In genomic region chr10:92638037-92638436, GRCh38 we compare ENCODE assay signal across 27 cellular contexts. TPM values are rescaled to one million over a fixed set of nuclear protein-coding genes. Genes with fewer than 3 reads are reported as not detected.
"Had no signal": no experiment of that assay in that cellular context is flagged by ENCODE, and none has a peak within 500 bp of the region (broad histone marks: within the 10 kb centered on the region; RNA-seq: fewer than 3 reads in every experiment).

No MANE protein-coding gene starts in this region.

- H3K9me3 ChIP-seq: ovary, psoas muscle, right lobe of liver, sigmoid colon, stomach, thoracic aorta, thyroid gland, tibial nerve, upper lobe of left lung, vagina had no signal

- H3K27me3 ChIP-seq: neural progenitor cell, ovary, right lobe of liver, sigmoid colon, stomach, thyroid gland, tibial nerve, upper lobe of left lung, vagina had no signal

- H3K79me2 ChIP-seq: parathyroid adenoma had no signal

- DNase-seq: natural killer cell; occipital lobe; ovary; posterior cingulate gyrus; psoas muscle; right cardiac atrium; right lobe of liver; sigmoid colon; small intestine; stimulated activated CD4-positive, alpha-beta T cell treated with anti-CD3 and anti-CD28 coated beads, Interleukin-15, amount 100 ng/mL, for 24 hours; stimulated activated CD4-positive, alpha-beta T cell treated with anti-CD3 and anti-CD28 coated beads, Interleukin-2, amount 100 ng/mL, for 24 hours; stimulated activated CD4-positive, alpha-beta T cell treated with anti-CD3 and anti-CD28 coated beads, Interleukin-2, amount 100 ng/mL, for 48 hours; stimulated activated CD4-positive, alpha-beta T cell treated with anti-CD3 and anti-CD28 coated beads, Interleukin-4, amount 100 ng/mL, for 24 hours; stimulated activated naive B cell treated with anti-CD40 and anti-IgM and Interleukin-4, amounts not matched to agents 10 μg/mL and 1 μg/mL and 100 μg/mL, for 72 hours; stimulated activated naive CD4-positive, alpha-beta T cell treated with Interleukin-2 at 50 U/mL for 16 hours; stomach; thyroid gland; trophoblast cell; upper lobe of left lung had no signal

- H3K4me1 ChIP-seq: neural progenitor cell, parathyroid adenoma, psoas muscle, right lobe of liver, sigmoid colon, stomach, thyroid gland, tibial nerve, upper lobe of left lung, vagina had no signal

- FAIRE-seq: small intestine, urothelium cell line had no signal

- H2AFZ ChIP-seq: neural progenitor cell, parathyroid adenoma had no signal

- H3K4me2 ChIP-seq: neural progenitor cell had no signal

- H3K9ac ChIP-seq: neural progenitor cell, parathyroid adenoma had no signal

- H3K4me3 ChIP-seq: neural progenitor cell, ovary, psoas muscle, right lobe of liver, sigmoid colon, stomach, thoracic aorta, thyroid gland, tibial nerve, upper lobe of left lung, vagina had no signal

- H3K36me3 ChIP-seq: ovary, right lobe of liver, sigmoid colon, thoracic aorta, thyroid gland, tibial nerve, upper lobe of left lung, vagina had no signal

- ATAC-seq: natural killer cell; psoas muscle; right cardiac atrium; right lobe of liver; stimulated activated effector memory CD8-positive, alpha-beta T cell treated with anti-CD3 and anti-CD28 coated beads, Interleukin-12 subunit alpha, Interleukin-12 subunit beta, amount 100 ng/mL, for 72 hours; stimulated activated naive B cell treated with anti-CD40 and anti-IgM and Interleukin-4, amounts not matched to agents 10 μg/mL and 1 μg/mL and 100 μg/mL, for 72 hours had no signal

- H3K27ac ChIP-seq: neural progenitor cell, ovary, parathyroid adenoma, psoas muscle, right lobe of liver, sigmoid colon, stomach, thoracic aorta, thyroid gland, tibial nerve, upper lobe of left lung, vagina had no signal

RNA-seq across cellular contexts. Expression of gene HHEX, which starts 51.7 kb away (rescaled TPM):
- polyA plus RNA-seq: neural cell had no signal
